In the genomic region with DNA sequence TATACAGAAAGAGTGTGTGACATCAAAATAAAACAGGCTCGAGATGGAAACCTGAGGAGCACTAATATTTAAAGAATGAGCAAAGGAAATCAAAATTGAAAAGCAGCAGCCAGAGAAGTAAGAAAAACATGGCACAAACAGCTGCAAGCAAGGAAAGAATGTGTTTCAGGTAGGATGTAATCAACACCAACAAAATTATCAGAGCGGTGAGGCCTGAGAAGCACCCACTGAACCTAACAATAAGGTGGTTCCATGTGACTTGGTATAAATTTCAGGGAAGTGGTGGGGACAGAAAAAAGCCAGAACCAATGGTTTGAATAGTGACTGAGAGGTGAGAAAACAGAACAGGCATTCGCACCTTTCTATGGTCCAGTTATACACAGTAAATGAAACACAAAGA, we compare ENCODE assay signal across 22 cellular contexts.
"Had no signal": no experiment of that assay in that cellular context is flagged by ENCODE, and none has a peak within 500 bp of the region (broad histone marks: within the 10 kb centered on the region; RNA-seq: fewer than 3 reads in every experiment).

No MANE protein-coding gene starts in this region.

- ATAC-seq: left colon; mucosa of descending colon; naive thymus-derived CD4-positive, alpha-beta T cell; natural killer cell treated with Interleukin-12 subunit alpha and Interleukin-12 subunit beta and Interleukin-15 and Interleukin-18, amount 100 ng/mL, for 72 hours; sciatic nerve; stimulated activated naive B cell treated with anti-CD40 and anti-IgM and Interleukin-4, amounts not matched to agents 10 μg/mL and 1 μg/mL and 100 μg/mL, for 72 hours; stimulated activated naive CD8-positive, alpha-beta T cell treated with anti-CD3 and anti-CD28 coated beads, Interleukin-15, Interleukin-2, amounts not matched to agents 100 U/mL and 50 U/mL, for 24 hours had no signal

- H3K4me3 Mint-ChIP-seq: immature natural killer cell; natural killer cell treated with Interleukin-12 subunit alpha and Interleukin-12 subunit beta and Interleukin-15 and Interleukin-18, amount 100 ng/mL, for 72 hours; stimulated activated naive B cell treated with anti-CD40 and anti-IgM and Interleukin-4, amounts not matched to agents 10 μg/mL and 1 μg/mL and 100 μg/mL, for 72 hours had no signal

- H3K4me1 Mint-ChIP-seq: immature natural killer cell had no signal

- DNase-seq: hypothalamus; immature natural killer cell; kidney; left colon; left ventricle myocardium inferior; midbrain; mucosa of descending colon; naive thymus-derived CD4-positive, alpha-beta T cell; ovary; stimulated activated CD4-positive, alpha-beta T cell treated with anti-CD3 and anti-CD28 coated beads, Interleukin-12 subunit alpha, Interleukin-12 subunit beta, amount 100 ng/mL, for 4 hours; stimulated activated CD4-positive, alpha-beta T cell treated with anti-CD3 and anti-CD28 coated beads, Interleukin-15, amount 100 ng/mL, for 24 hours; stimulated activated CD4-positive, alpha-beta T cell treated with anti-CD3 and anti-CD28 coated beads, Interleukin-2, amount 100 ng/mL, for 24 hours; stimulated activated CD4-positive, alpha-beta T cell treated with anti-CD3 and anti-CD28 coated beads, Interleukin-4, amount 100 ng/mL, for 1 hour; stimulated activated naive B cell treated with anti-CD40 and anti-IgM and Interleukin-4, amounts not matched to agents 10 μg/mL and 1 μg/mL and 100 μg/mL, for 72 hours; stimulated activated naive CD8-positive, alpha-beta T cell treated with anti-CD3 and anti-CD28 coated beads, Interleukin-15, Interleukin-2, amounts not matched to agents 100 U/mL and 50 U/mL, for 24 hours; stomach; tibial artery; trophoblast cell; upper lobe of right lung had no signal

- H3K27me3 Mint-ChIP-seq: naive thymus-derived CD4-positive, alpha-beta T cell; natural killer cell treated with Interleukin-12 subunit alpha and Interleukin-12 subunit beta and Interleukin-15 and Interleukin-18, amount 100 ng/mL, for 72 hours; progenitor cell of endocrine pancreas; stimulated activated naive B cell treated with anti-CD40 and anti-IgM and Interleukin-4, amounts not matched to agents 10 μg/mL and 1 μg/mL and 100 μg/mL, for 72 hours had no signal

- H3K36me3 Mint-ChIP-seq: natural killer cell treated with Interleukin-12 subunit alpha and Interleukin-12 subunit beta and Interleukin-15 and Interleukin-18, amount 100 ng/mL, for 72 hours had no signal

- H3K9me3 Mint-ChIP-seq: immature natural killer cell; naive thymus-derived CD4-positive, alpha-beta T cell; natural killer cell treated with Interleukin-12 subunit alpha and Interleukin-12 subunit beta and Interleukin-15 and Interleukin-18, amount 100 ng/mL, for 72 hours; stimulated activated naive B cell treated with anti-CD40 and anti-IgM and Interleukin-4, amounts not matched to agents 10 μg/mL and 1 μg/mL and 100 μg/mL, for 72 hours had no signal

- H3K27ac Mint-ChIP-seq: immature natural killer cell; naive thymus-derived CD4-positive, alpha-beta T cell; progenitor cell of endocrine pancreas; stimulated activated naive B cell treated with anti-CD40 and anti-IgM and Interleukin-4, amounts not matched to agents 10 μg/mL and 1 μg/mL and 100 μg/mL, for 72 hours had no signal
